In the genomic region with DNA sequence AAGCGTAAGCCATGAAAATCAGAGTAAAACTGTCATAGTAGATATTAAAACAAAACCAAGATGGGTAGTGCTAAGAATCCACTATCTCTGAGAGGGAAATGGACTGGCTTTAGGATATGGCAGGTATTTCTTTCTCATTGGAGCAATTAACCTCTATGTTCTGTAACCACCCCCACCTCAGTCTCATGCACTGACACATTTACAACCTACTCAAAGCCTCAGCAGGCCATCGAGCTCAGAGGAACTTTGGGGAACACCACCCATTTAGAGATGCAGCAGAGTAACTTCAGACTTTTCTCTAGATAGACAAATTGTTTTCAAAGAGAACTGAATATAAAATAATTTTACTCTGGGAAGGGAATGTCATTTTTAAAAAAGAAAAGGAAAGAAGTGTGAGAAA, we compare ENCODE assay signal across 20 cellular contexts.
"Had no signal": no experiment of that assay in that cellular context is flagged by ENCODE, and none has a peak within 500 bp of the region (broad histone marks: within the 10 kb centered on the region; RNA-seq: fewer than 3 reads in every experiment).

No MANE protein-coding gene starts in this region.

- H3K4me3 ChIP-seq: SJSA1, SK-N-MC had no signal

- H3K4me1 ChIP-seq: SJSA1 had no signal

- DNase-seq: IMR-90, Karpas-422, KG1, MM.1S, NCI-H1092 treated with DMSO at 0.1 percent for 48 hours, NCI-H1436, NCI-H1694, NCI-H1930, NCI-H2081, NCI-H2107, NCI-H2227 treated with DMSO at 0.1 percent for 48 hours, NCI-H524, NCI-H526 treated with DMSO at 0.1 percent for 48 hours, NCI-H774, Right ventricle myocardium superior, RPMI8226, SIG-M5 had no signal

- ATAC-seq: HepG2 had no signal

- H3K27ac ChIP-seq: SJSA1, SK-N-MC had no signal

- H3K36me3 ChIP-seq: SJSA1 had no signal

- H3K9me3 ChIP-seq: SJSA1 had no signal

- H3K27me3 ChIP-seq: SJSA1 had no signal
